In genomic region chr9:99907208-99907532, GRCh38 we compare ENCODE assay signal across 8 cellular contexts. TPM values are rescaled to one million over a fixed set of nuclear protein-coding genes. Genes with fewer than 3 reads are reported as not detected.
DNase-seq lines count a peak whose midpoint lies in the region; ATAC-seq and TF ChIP-seq lines count a peak whose summit lies in the region.

No MANE protein-coding gene starts in this region.

- POLR2A ChIA-PET in PC-3 (lab: Charles Lee; ENCODE audit: unreplicated experiment) = interaction anchor here (0.5 kb wide), 1 partner anchor 8 kb away, joined by 6 read pairs; no protein-coding TSS in a partner anchor

- peaks cover 12% of the 10 kb centered on the region for H3K4me1 ChIP-seq in ES-I3 (ENCODE audit: insufficient read depth, low read length)
- peaks cover 9% of the 10 kb centered on the region; the same call in 1 of the 2 replicates for H3K4me1 ChIP-seq in PC-3 (ENCODE audit: insufficient read depth, low read length)

- H3K4me2 ChIP-seq in PC-3 (ENCODE audit: low read length) = peak overlapping the region; percentile 98

- ATAC-seq in PC-3 = no peak
- ATAC-seq in HG03520 (IDR thresholded peaks at IDR 0.05; ENCODE audit: unreplicated experiment) = no peak
- ATAC-seq in GM21381 (IDR thresholded peaks at IDR 0.05; ENCODE audit: unreplicated experiment) = no peak

- H3K36me3 Mint-ChIP-seq in progenitor cell of endocrine pancreas (ENCODE audit: insufficient read depth) = peaks cover 5% of the 10 kb centered on the region

- peaks cover 19% of the 10 kb centered on the region for H3K4me1 Mint-ChIP-seq in progenitor cell of endocrine pancreas (ENCODE audit: low read depth)

- no peaks in the 10 kb centered on the region for H3K9me3 Mint-ChIP-seq in progenitor cell of endocrine pancreas (ENCODE audit: low read depth)

- TF ChIP-seq POLR2A in erythroblast (IDR thresholded peaks at IDR 0.05; ENCODE audit: low read length) = no peak

- no peak for DNase-seq in PC-3
- no peak for DNase-seq in epithelial cell of proximal tubule (ENCODE audit: low read depth)
- DNase-seq in progenitor cell of endocrine pancreas (ENCODE audit: low spot score, unreplicated experiment) = no peak
- DNase-seq in effector CD4-positive, alpha-beta T cell = no peak
- DNase-seq in erythroblast (lab: John Stamatoyannopoulos, UW) = no peak

- H3K4me3 ChIP-seq in PC-3 (ENCODE audit: low read length) (peak overlapping the region; percentile 85), epithelial cell of proximal tubule (ENCODE audit: low read depth, low read length) (peak overlapping the region; percentile 76)

- no peaks in the 10 kb centered on the region for H3K27me3 Mint-ChIP-seq in progenitor cell of endocrine pancreas

- H2AFZ ChIP-seq in PC-3 (ENCODE audit: low read length) = peak overlapping the region; percentile 82

- peak overlapping the region; percentile 99 for H3K27ac Mint-ChIP-seq in progenitor cell of endocrine pancreas

- peak overlapping the region; percentile 62; the same call in 1 of the 2 replicates for H3K27ac ChIP-seq in PC-3 (ENCODE audit: low read length)

- no TSS peak for BruUV-seq in PC-3 (replicated peaks; lab: Mats Ljungman, UMichigan)

- H3K36me3 ChIP-seq in ES-I3 (ENCODE audit: insufficient read depth, low read length) = no peaks in the 10 kb centered on the region
- H3K36me3 ChIP-seq in PC-3 (ENCODE audit: low read depth, low read length) = no peaks in the 10 kb centered on the region

- no peaks in the 10 kb centered on the region for H3F3A ChIP-seq in PC-3 (ENCODE audit: low read length, unreplicated experiment)

- no peak for TF ChIP-seq CTCF in PC-3 (conservative IDR thresholded peaks at IDR 0.05; ENCODE audit: low read depth, low read length)
- no peak for TF ChIP-seq CTCF in epithelial cell of proximal tubule (conservative IDR thresholded peaks at IDR 0.05; ENCODE audit: low read depth, low read length)
- TF ChIP-seq CTCF in progenitor cell of endocrine pancreas (IDR thresholded peaks at IDR 0.05; ENCODE audit: unreplicated experiment) = no peak

- intact Hi-C loops in PC-3 (cut with micrococcal nuclease) = loop anchor here (5.0 to 10.0 kb wide), 2 partner anchors 35 to 108 kb away; no protein-coding TSS in a partner anchor

- peak overlapping the region; percentile 91 for H3K4me3 Mint-ChIP-seq in progenitor cell of endocrine pancreas (ENCODE audit: low read depth)

- no peaks in the 10 kb centered on the region for H3K9me3 ChIP-seq in ES-I3 (ENCODE audit: control insufficient read depth, insufficient read depth, low read length)
- H3K9me3 ChIP-seq in PC-3 (ENCODE audit: low read length) = no peaks in the 10 kb centered on the region

- H3K79me2 ChIP-seq in PC-3 (ENCODE audit: low read length) = peaks cover 29% of the 10 kb centered on the region

- H3K9ac ChIP-seq in ES-I3 (ENCODE audit: low read depth, low read length) (peak overlapping the region; percentile 71), PC-3 (ENCODE audit: low read length) (peak overlapping the region; percentile 91)

- CTCF ChIA-PET in PC-3 (lab: Charles Lee) = no interaction called here

- H3K9me2 ChIP-seq in PC-3 (replicated peaks; ENCODE audit: low read length) = no peaks in the 10 kb centered on the region

- no peaks in the 10 kb centered on the region for H4K20me1 ChIP-seq in PC-3 (ENCODE audit: low read length)

- no peaks in the 10 kb centered on the region for H3K27me3 ChIP-seq in PC-3 (ENCODE audit: low read length)

RNA-seq across cellular contexts. Expression of gene STX17, which starts 0.7 kb away (rescaled TPM):
- total RNA-seq in PC-3 (2014; rRNA removed) (12.8 TPM in 2 replicates), epithelial cell of proximal tubule (18.3 and 20.3 TPM in 2 replicates), progenitor cell of endocrine pancreas (42.4 and 47.5 TPM in 2 replicates)
